ENCODE assay signal across 8 cellular contexts in the genomic region with DNA sequence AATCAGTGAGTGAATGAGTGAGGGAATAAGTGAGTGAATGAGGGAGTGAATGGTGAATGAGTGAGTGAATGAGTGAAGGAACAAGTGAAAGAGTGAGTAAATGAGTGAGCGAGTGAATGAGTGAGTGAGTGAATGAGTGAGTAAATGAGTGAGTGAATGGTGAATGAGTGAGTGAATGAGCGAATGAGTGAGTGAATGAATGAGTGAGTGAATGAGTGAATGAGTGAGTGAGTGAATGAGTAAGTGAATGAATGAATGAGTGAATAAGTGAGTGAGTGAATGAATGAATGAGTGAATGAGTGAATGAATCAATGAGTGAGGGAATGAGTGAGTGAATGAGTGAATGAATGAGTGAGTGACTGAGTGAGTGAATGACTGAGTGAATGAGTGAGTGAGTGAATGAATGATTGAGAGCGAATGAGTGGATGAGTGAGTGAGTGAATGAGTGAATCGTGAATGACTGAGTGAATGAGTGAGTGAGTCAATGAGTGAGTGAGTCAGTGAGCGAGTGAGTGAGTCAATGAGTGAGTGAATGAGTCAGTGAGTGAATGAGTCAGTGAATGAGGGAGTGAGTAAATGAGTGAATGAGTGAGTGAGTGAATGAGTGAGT.
DNase-seq lines count a peak whose midpoint lies in the region; ATAC-seq, FAIRE-seq and TF ChIP-seq lines count a peak whose summit lies in the region.
"Not testable (repeated sequence)": the region's sequence is repeated elsewhere in the genome, so short reads cannot be mapped to it uniquely, and the experiment has no call there.

No MANE protein-coding gene starts in this region.

- peak in 1 of 2 experiments; percentile 71 for DNase-seq in A549 (ENCODE audit: low read depth in 1 of 2, low spot score in 1 of 2)
- DNase-seq in HCT116 (ENCODE audit: low read depth, low spot score), result peak; percentile 38
- DNase-seq in OCI-M1 (lab: John Stamatoyannopoulos, UW), result peak; percentile 15
- DNase-seq in activated CD8-positive, alpha-beta T cell treated with anti-CD3 and anti-CD28 coated beads for 36 hours, result peak; percentile 17
- not testable (repeated sequence) for DNase-seq in brain microvascular endothelial cell; heart right ventricle; naive thymus-derived CD4-positive, alpha-beta T cell; stimulated activated naive CD8-positive, alpha-beta T cell treated with anti-CD3 and anti-CD28 coated beads, Interleukin-15, amount 100 ng/mL, for 72 hours

- not testable (repeated sequence) for TF ChIP-seq RAD21 in A549 (conservative IDR thresholded peaks at IDR 0.05 in 1 of 2, IDR thresholded peaks at IDR 0.05 in 1 of 2); HCT116 (IDR thresholded peaks at IDR 0.05; ENCODE audit: low read depth)

- 61% methylated on average over 5 of the region's 5 CpGs for WGBS in A549 (ENCODE audit: missing lambda C conversion rate)
- WGBS in heart right ventricle, 2 donors, result 97% methylated on average over 5 of the region's 5 CpGs

- peak overlapping the region; percentile 71 to 85; a peak in 5 of 6 replicates for H3K27ac ChIP-seq in A549
- H3K27ac ChIP-seq in HCT116 (ENCODE audit: low read depth, low read length); naive thymus-derived CD4-positive, alpha-beta T cell (ENCODE audit: low read depth, low read length): not testable (repeated sequence)
- peak overlapping the region; percentile 45 for H3K27ac ChIP-seq in brain microvascular endothelial cell
- H3K27ac ChIP-seq in heart right ventricle, result peak overlapping the region in 6 of 10 donors; percentile 14 to 73 (median 40)

- H3K9me2 ChIP-seq in HCT116 (ENCODE audit: insufficient read depth), result not testable (repeated sequence)

- not testable (repeated sequence) for H3K36me3 ChIP-seq in HCT116 (ENCODE audit: control insufficient read depth in 1 of 2, insufficient read depth in 2 of 2, low read length in 2 of 2); brain microvascular endothelial cell (replicated peaks); heart right ventricle; naive thymus-derived CD4-positive, alpha-beta T cell (ENCODE audit: control insufficient read depth in 2 of 3, insufficient read depth in 3 of 3, low read length in 3 of 3)

- TF ChIP-seq POLR2A in A549 (IDR thresholded peaks at IDR 0.05; ENCODE audit: low read length); HCT116 (IDR thresholded peaks at IDR 0.05; ENCODE audit: borderline replicate concordance, extremely low read depth, insufficient read depth, insufficient read length): not testable (repeated sequence)

- not testable (repeated sequence) for H3K27me3 Mint-ChIP-seq in activated CD8-positive, alpha-beta T cell treated with anti-CD3 and anti-CD28 coated beads for 36 hours; naive thymus-derived CD4-positive, alpha-beta T cell; stimulated activated naive CD8-positive, alpha-beta T cell treated with anti-CD3 and anti-CD28 coated beads, Interleukin-15, amount 100 ng/mL, for 72 hours

- not testable (repeated sequence) for H3K79me2 ChIP-seq in HCT116 (ENCODE audit: insufficient read depth, low read length)

- intact Hi-C loops in HCT116 (cut with micrococcal nuclease); activated CD8-positive, alpha-beta T cell treated with anti-CD3 and anti-CD28 coated beads for 36 hours (cut with micrococcal nuclease); heart right ventricle (cut with DNase I); naive thymus-derived CD4-positive, alpha-beta T cell (cut with micrococcal nuclease): not testable (repeated sequence)

- H3K4me3 Mint-ChIP-seq in activated CD8-positive, alpha-beta T cell treated with anti-CD3 and anti-CD28 coated beads for 36 hours; naive thymus-derived CD4-positive, alpha-beta T cell; stimulated activated naive CD8-positive, alpha-beta T cell treated with anti-CD3 and anti-CD28 coated beads, Interleukin-15, amount 100 ng/mL, for 72 hours: not testable (repeated sequence)

- RAD21 ChIA-PET in HCT116 (lab: Charles Lee; ENCODE audit: low non-redundant PET in 1 of 2, low total read pairs in 2 of 2, uncharacterized antibody in 2 of 2, unreplicated experiment in 2 of 2), result not testable (repeated sequence)

- H3K36me3 Mint-ChIP-seq in activated CD8-positive, alpha-beta T cell treated with anti-CD3 and anti-CD28 coated beads for 36 hours (ENCODE audit: low read depth); naive thymus-derived CD4-positive, alpha-beta T cell: not testable (repeated sequence)

- H2AFZ ChIP-seq in HCT116 (ENCODE audit: low read depth, low read length, poor library complexity, severe bottlenecking), result not testable (repeated sequence)

- TF ChIP-seq CTCF in A549 (IDR thresholded peaks at IDR 0.05); HCT116 (IDR thresholded peaks at IDR 0.05 in 2 of 3, conservative IDR thresholded peaks at IDR 0.05 in 1 of 3; ENCODE audit: borderline replicate concordance in 1 of 3, insufficient read depth in 1 of 3, low read depth in 2 of 3, low read length in 2 of 3); activated CD8-positive, alpha-beta T cell treated with anti-CD3 and anti-CD28 coated beads for 36 hours (IDR thresholded peaks at IDR 0.05); brain microvascular endothelial cell (IDR thresholded peaks at IDR 0.05; ENCODE audit: low read depth, low read length, missing control alignments); heart right ventricle (IDR thresholded peaks at IDR 0.05): not testable (repeated sequence)

- H3K4me1 Mint-ChIP-seq in activated CD8-positive, alpha-beta T cell treated with anti-CD3 and anti-CD28 coated beads for 36 hours (ENCODE audit: low read depth); naive thymus-derived CD4-positive, alpha-beta T cell; stimulated activated naive CD8-positive, alpha-beta T cell treated with anti-CD3 and anti-CD28 coated beads, Interleukin-15, amount 100 ng/mL, for 72 hours: not testable (repeated sequence)

- FAIRE-seq in A549 (lab: Jason Lieb, UNC), result not testable (repeated sequence)

- not testable (repeated sequence) for BruUV-seq in HCT116 (replicated peaks; lab: Mats Ljungman, UMichigan)

- not testable (repeated sequence) for H3K9me3 ChIP-seq in A549; HCT116 (ENCODE audit: control insufficient read depth in 1 of 2, insufficient read depth in 1 of 2, low read depth in 1 of 2, low read length in 2 of 2); heart right ventricle; naive thymus-derived CD4-positive, alpha-beta T cell (ENCODE audit: control insufficient read depth in 2 of 3, low read length in 3 of 3)

- CTCF ChIA-PET in A549 (lab: Yijun Ruan, JAX); HCT116 (lab: Charles Lee); activated CD8-positive, alpha-beta T cell treated with anti-CD3 and anti-CD28 coated beads for 36 hours (lab: Charles Lee); naive thymus-derived CD4-positive, alpha-beta T cell (lab: Charles Lee): not testable (repeated sequence)

- not testable (repeated sequence) for H3K27me3 ChIP-seq in HCT116 (ENCODE audit: insufficient read depth, low read length); brain microvascular endothelial cell (replicated peaks); heart right ventricle; naive thymus-derived CD4-positive, alpha-beta T cell (ENCODE audit: control insufficient read depth in 2 of 2, insufficient read depth in 2 of 2, low read length in 2 of 2)

- H3K9me3 Mint-ChIP-seq in activated CD8-positive, alpha-beta T cell treated with anti-CD3 and anti-CD28 coated beads for 36 hours; naive thymus-derived CD4-positive, alpha-beta T cell; stimulated activated naive CD8-positive, alpha-beta T cell treated with anti-CD3 and anti-CD28 coated beads, Interleukin-15, amount 100 ng/mL, for 72 hours: not testable (repeated sequence)

- not testable (repeated sequence) for H3K4me3 ChIP-seq in A549; HCT116 (replicated peaks in 1 of 2; ENCODE audit: low read depth in 1 of 2, low read length in 2 of 2); brain microvascular endothelial cell (ENCODE audit: low read depth, low read length); heart right ventricle; naive thymus-derived CD4-positive, alpha-beta T cell (ENCODE audit: low read length)

- in situ Hi-C loops in brain microvascular endothelial cell (cut with HindIII; ENCODE audit: low pct_ligation_motif_present, low sequenced_read_pairs), result not testable (repeated sequence)

- H3K9ac ChIP-seq in HCT116 (ENCODE audit: low read length), result not testable (repeated sequence)

- TF ChIP-seq EP300 in A549 (IDR thresholded peaks at IDR 0.05), result not testable (repeated sequence)

- not testable (repeated sequence) for ATAC-seq in A549, heart right ventricle
- ATAC-seq in HCT116, result 0 out of 2 replicates have a peak, but pooled peaks have one; percentile 2
- ATAC-seq in activated CD8-positive, alpha-beta T cell treated with anti-CD3 and anti-CD28 coated beads for 36 hours, result peak; percentile 90
- ATAC-seq in naive thymus-derived CD4-positive, alpha-beta T cell, result peak; percentile 44
- peak; percentile 87 for ATAC-seq in stimulated activated naive CD8-positive, alpha-beta T cell treated with anti-CD3 and anti-CD28 coated beads, Interleukin-15, amount 100 ng/mL, for 72 hours

- POLR2A ChIA-PET in A549 (lab: Yijun Ruan, JAX); HCT116 (lab: Charles Lee); activated CD8-positive, alpha-beta T cell treated with anti-CD3 and anti-CD28 coated beads for 36 hours (lab: Charles Lee); naive thymus-derived CD4-positive, alpha-beta T cell (lab: Charles Lee): not testable (repeated sequence)

- not testable (repeated sequence) for H3K27ac Mint-ChIP-seq in activated CD8-positive, alpha-beta T cell treated with anti-CD3 and anti-CD28 coated beads for 36 hours; naive thymus-derived CD4-positive, alpha-beta T cell; stimulated activated naive CD8-positive, alpha-beta T cell treated with anti-CD3 and anti-CD28 coated beads, Interleukin-15, amount 100 ng/mL, for 72 hours

- H3K4me1 ChIP-seq in A549 (peaks cover 40% of the 10 kb centered on the region), HCT116 (ENCODE audit: control insufficient read depth in 1 of 2, insufficient read depth in 2 of 2, low read length in 2 of 2) (peaks cover 4 to 40% of the 10 kb centered on the region in 2 experiments; a peak in 3 of 4 replicates), heart right ventricle (peaks cover 0 to 32% (median 10%) of the 10 kb centered on the region in 9 donors)
- not testable (repeated sequence) for H3K4me1 ChIP-seq in naive thymus-derived CD4-positive, alpha-beta T cell (ENCODE audit: control insufficient read depth in 2 of 2, insufficient read depth in 2 of 2, low read length in 2 of 2)

- not testable (repeated sequence) for H3K4me2 ChIP-seq in A549
- H3K4me2 ChIP-seq in HCT116 (ENCODE audit: low read length), result peak overlapping the region; percentile 55; the same call in 1 of the 2 replicates

- H4K20me1 ChIP-seq in HCT116 (ENCODE audit: insufficient read depth), result not testable (repeated sequence)
